Comparison of ENCODE assay signal across 25 cellular contexts in the genomic region with DNA sequence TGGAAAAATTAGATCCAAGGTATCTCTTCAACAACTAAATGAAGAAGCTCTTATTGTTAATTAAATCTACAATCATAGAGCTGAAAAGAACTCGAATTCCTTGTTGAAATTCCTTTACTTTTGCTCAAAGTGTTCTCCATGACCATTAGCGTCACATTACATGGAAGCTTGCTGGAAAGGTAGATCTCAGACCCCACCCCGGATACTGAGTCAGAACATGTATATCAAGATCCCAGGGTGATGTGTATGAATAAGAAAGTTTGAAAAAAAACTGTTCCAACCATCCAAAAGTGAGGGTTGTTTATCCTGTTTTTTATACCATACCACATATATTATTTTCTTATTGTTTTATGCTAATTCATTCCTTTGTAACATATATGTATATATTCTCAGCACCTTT.
"Had no signal": no experiment of that assay in that cellular context is flagged by ENCODE, and none has a peak within 500 bp of the region (broad histone marks: within the 10 kb centered on the region; RNA-seq: fewer than 3 reads in every experiment).

No MANE protein-coding gene starts in this region.

- H3K9me3 Mint-ChIP-seq: activated B cell treated with CpG ODN at 0.5 μM for 24 hours; activated CD4-positive, alpha-beta memory T cell treated with anti-CD3 and anti-CD28 coated beads for 36 hours; activated CD4-positive, alpha-beta T cell treated with anti-CD3 and anti-CD28 coated beads, Interleukin-2, amount 10 ng/mL, durations not matched to agents 7 days and 5 days; activated naive CD4-positive, alpha-beta T cell treated with anti-CD3 and anti-CD28 coated beads for 36 hours; activated T-helper 17 cell treated with anti-CD3 and anti-CD28 coated beads, Interleukin-2, amount 50 U/mL, for 72 hours; T-cell had no signal

- H3K27me3 Mint-ChIP-seq: activated B cell treated with CpG ODN at 0.5 μM for 24 hours; activated CD4-positive, alpha-beta memory T cell treated with anti-CD3 and anti-CD28 coated beads for 36 hours; activated CD4-positive, alpha-beta T cell treated with anti-CD3 and anti-CD28 coated beads, Interleukin-2, amount 10 ng/mL, durations not matched to agents 7 days and 5 days; brain; T-cell had no signal

- H3K27ac Mint-ChIP-seq: activated B cell treated with CpG ODN at 0.5 μM for 24 hours; activated CD4-positive, alpha-beta memory T cell treated with anti-CD3 and anti-CD28 coated beads for 36 hours; activated CD4-positive, alpha-beta T cell treated with anti-CD3 and anti-CD28 coated beads, Interleukin-2, amount 10 ng/mL, durations not matched to agents 7 days and 5 days; activated naive CD4-positive, alpha-beta T cell treated with anti-CD3 and anti-CD28 coated beads for 36 hours; activated naive CD8-positive, alpha-beta T cell; activated T-helper 17 cell treated with anti-CD3 and anti-CD28 coated beads, Interleukin-2, amount 50 U/mL, for 72 hours; brain; T-cell had no signal

- H3K27ac ChIP-seq: PC-9 had no signal

- ATAC-seq: activated T-helper 17 cell treated with anti-CD3 and anti-CD28 coated beads, Interleukin-2, amount 50 U/mL, for 72 hours; T-cell had no signal

- H3K4me3 ChIP-seq: PC-9 had no signal

- H2AFZ ChIP-seq: PC-9 had no signal

- H3K4me2 ChIP-seq: PC-9 had no signal

- DNase-seq: activated B cell treated with CpG ODN at 0.5 μM for 24 hours; activated CD4-positive, alpha-beta memory T cell treated with anti-CD3 and anti-CD28 coated beads for 36 hours; activated CD4-positive, alpha-beta T cell treated with anti-CD3 and anti-CD28 coated beads, Interleukin-2, amount 10 ng/mL, durations not matched to agents 7 days and 5 days; activated gamma-delta T cell; activated naive CD4-positive, alpha-beta T cell treated with anti-CD3 and anti-CD28 coated beads for 36 hours; activated T-cell treated with anti-CD3 and anti-CD28 coated beads for 4 hours; activated T-cell treated with anti-CD3 and anti-CD28 coated beads, Interleukin-2, amount 50 U/mL, for 48 hours; amygdala; cerebellar nuclear complex; MM.1S; NCI-H1105; NCI-H1436; NCI-H1694 treated with DMSO at 0.1 percent for 48 hours; NCI-H2029 treated with DMSO at 0.1 percent for 48 hours; NCI-H345; NCI-H510A; NCI-H526 treated with DMSO at 0.1 percent for 48 hours; PC-9; SHP77 treated with DMSO at 0.1 percent for 48 hours; T-cell; T-helper 2 cell; T1000 had no signal

- H3K36me3 Mint-ChIP-seq: activated CD4-positive, alpha-beta memory T cell treated with anti-CD3 and anti-CD28 coated beads for 36 hours; activated naive CD8-positive, alpha-beta T cell; brain; T-cell had no signal

- H3K4me1 Mint-ChIP-seq: activated B cell treated with CpG ODN at 0.5 μM for 24 hours; activated CD4-positive, alpha-beta T cell treated with anti-CD3 and anti-CD28 coated beads, Interleukin-2, amount 10 ng/mL, durations not matched to agents 7 days and 5 days; activated T-helper 17 cell treated with anti-CD3 and anti-CD28 coated beads, Interleukin-2, amount 50 U/mL, for 72 hours; brain; T-cell had no signal

- H3K4me3 Mint-ChIP-seq: activated B cell treated with CpG ODN at 0.5 μM for 24 hours; activated CD4-positive, alpha-beta memory T cell treated with anti-CD3 and anti-CD28 coated beads for 36 hours; activated CD4-positive, alpha-beta T cell treated with anti-CD3 and anti-CD28 coated beads, Interleukin-2, amount 10 ng/mL, durations not matched to agents 7 days and 5 days; activated naive CD4-positive, alpha-beta T cell treated with anti-CD3 and anti-CD28 coated beads for 36 hours; activated naive CD8-positive, alpha-beta T cell; activated T-helper 17 cell treated with anti-CD3 and anti-CD28 coated beads, Interleukin-2, amount 50 U/mL, for 72 hours; brain; T-cell had no signal
